Comparison of ENCODE assay signal across 16 cellular contexts in the genomic region with DNA sequence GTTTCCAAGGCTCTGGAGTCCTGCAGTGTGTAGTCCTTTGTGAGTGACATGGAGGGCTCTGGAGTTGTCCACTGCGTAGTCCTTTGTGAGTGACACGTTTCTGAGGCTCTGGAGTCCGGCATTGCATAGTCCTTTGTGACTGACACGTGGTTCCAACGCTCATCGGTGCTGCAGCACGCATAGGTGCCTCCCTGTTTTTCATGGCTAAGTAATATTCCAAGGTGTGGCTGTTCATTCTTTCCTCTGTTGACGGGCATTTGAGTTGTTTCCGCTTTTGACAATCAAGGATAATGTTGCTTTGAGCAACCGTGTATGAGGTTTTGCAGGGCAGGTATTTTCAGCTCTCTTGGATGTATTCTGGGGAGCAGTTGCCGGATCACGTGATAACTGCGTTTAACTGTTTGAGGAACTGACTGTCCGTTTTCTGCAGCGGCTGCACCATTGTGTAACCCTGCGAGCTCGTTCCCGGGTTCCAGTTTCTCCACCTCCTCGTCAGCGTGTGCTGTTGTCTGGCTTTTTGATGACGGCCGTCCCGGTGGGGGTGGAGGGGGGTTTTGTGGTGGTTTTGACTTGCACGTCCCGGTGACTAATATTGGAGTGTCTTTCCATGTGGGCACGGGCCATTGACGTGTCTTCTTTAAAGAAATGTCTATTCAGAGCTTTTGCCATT.
"Had no signal": no experiment of that assay in that cellular context is flagged by ENCODE, and none has a peak within 500 bp of the region (broad histone marks: within the 10 kb centered on the region; RNA-seq: fewer than 3 reads in every experiment).

No MANE protein-coding gene starts in this region.

- H3K9me3 ChIP-seq: esophagus muscularis mucosa, heart left ventricle, mucosa of descending colon, psoas muscle, sigmoid colon, transverse colon had no signal

- DNase-seq: activated CD4-positive, CD25-positive, alpha-beta regulatory T cell; activated naive CD4-positive, alpha-beta T cell treated with anti-CD3 and anti-CD28 coated beads, Interleukin-2, amount 50 U/mL, for 16 hours; foreskin fibroblast; heart left ventricle; mammary epithelial cell; mucosa of descending colon; natural killer cell; occipital lobe; psoas muscle; sigmoid colon; stimulated activated CD4-positive, alpha-beta T cell treated with anti-CD3 and anti-CD28 coated beads, Interleukin-2, amount 100 ng/mL, for 24 hours; stimulated activated naive B cell treated with anti-CD40 and anti-IgM and Interleukin-4, amounts not matched to agents 10 μg/mL and 1 μg/mL and 100 μg/mL, for 72 hours; substantia nigra; transverse colon had no signal

- H3K27ac ChIP-seq: heart left ventricle, psoas muscle had no signal

- H3K36me3 ChIP-seq: transverse colon had no signal

- H3K27me3 ChIP-seq: esophagus muscularis mucosa, heart left ventricle, sigmoid colon, transverse colon had no signal

- ATAC-seq: heart left ventricle; mucosa of descending colon; natural killer cell; stimulated activated naive B cell treated with anti-CD40 and anti-IgM and Interleukin-4, amounts not matched to agents 10 μg/mL and 1 μg/mL and 100 μg/mL, for 72 hours had no signal

- H3K4me3 ChIP-seq: esophagus muscularis mucosa, heart left ventricle, mucosa of descending colon, psoas muscle, sigmoid colon, transverse colon had no signal

- FAIRE-seq: endometrium had no signal
